ENCODE assay signal across 16 cellular contexts in genomic region chr6:92159046-92159445, GRCh38.
"Had no signal": no experiment of that assay in that cellular context is flagged by ENCODE, and none has a peak within 500 bp of the region (broad histone marks: within the 10 kb centered on the region; RNA-seq: fewer than 3 reads in every experiment).

No MANE protein-coding gene starts in this region.

- DNase-seq: activated CD4-positive, alpha-beta T cell treated with anti-CD3 and anti-CD28 coated beads for 1 hour; activated CD8-positive, alpha-beta memory T cell treated with anti-CD3 and anti-CD28 coated beads for 24 hours; activated CD8-positive, alpha-beta memory T cell treated with anti-CD3 and anti-CD28 coated beads, Interleukin-2, amount 50 U/mL, for 48 hours; activated effector memory CD4-positive, alpha-beta T cell treated with Interleukin-2 at 50 U/mL for 16 hours; activated naive CD4-positive, alpha-beta T cell treated with anti-CD3 and anti-CD28 coated beads, Interleukin-2, amount 50 U/mL, for 16 hours; activated T-cell treated with anti-CD3 and anti-CD28 coated beads, Interleukin-2, amount 50 U/mL, for 48 hours; stimulated activated naive CD8-positive, alpha-beta T cell treated with anti-CD3 and anti-CD28 coated beads, Interleukin-15, Interleukin-2, amounts not matched to agents 100 U/mL and 50 U/mL, for 24 hours; substantia nigra; tibial artery; WERI-Rb-1 had no signal

- FAIRE-seq: urothelium cell line had no signal

- ATAC-seq: gastroesophageal sphincter; stimulated activated naive CD8-positive, alpha-beta T cell treated with anti-CD3 and anti-CD28 coated beads, Interleukin-15, Interleukin-2, amounts not matched to agents 100 U/mL and 50 U/mL, for 24 hours had no signal

- H3K27ac ChIP-seq: ascending aorta, breast epithelium, coronary artery, esophagus muscularis mucosa, gastroesophageal sphincter, tibial artery, WERI-Rb-1 had no signal

- H3K4me3 ChIP-seq: ascending aorta, breast epithelium, coronary artery, esophagus muscularis mucosa, gastroesophageal sphincter, tibial artery had no signal

- H3K36me3 ChIP-seq: ascending aorta, breast epithelium, esophagus muscularis mucosa, gastroesophageal sphincter, tibial artery, WERI-Rb-1 had no signal

- H3K9me3 ChIP-seq: ascending aorta, breast epithelium, esophagus muscularis mucosa, gastroesophageal sphincter, tibial artery had no signal

- H3K27me3 ChIP-seq: ascending aorta, breast epithelium, esophagus muscularis mucosa, gastroesophageal sphincter, tibial artery had no signal

- H3K4me1 ChIP-seq: ascending aorta, breast epithelium, esophagus muscularis mucosa, gastroesophageal sphincter, tibial artery had no signal
